Comparison of ENCODE assay signal across 9 cellular contexts in the genomic region with DNA sequence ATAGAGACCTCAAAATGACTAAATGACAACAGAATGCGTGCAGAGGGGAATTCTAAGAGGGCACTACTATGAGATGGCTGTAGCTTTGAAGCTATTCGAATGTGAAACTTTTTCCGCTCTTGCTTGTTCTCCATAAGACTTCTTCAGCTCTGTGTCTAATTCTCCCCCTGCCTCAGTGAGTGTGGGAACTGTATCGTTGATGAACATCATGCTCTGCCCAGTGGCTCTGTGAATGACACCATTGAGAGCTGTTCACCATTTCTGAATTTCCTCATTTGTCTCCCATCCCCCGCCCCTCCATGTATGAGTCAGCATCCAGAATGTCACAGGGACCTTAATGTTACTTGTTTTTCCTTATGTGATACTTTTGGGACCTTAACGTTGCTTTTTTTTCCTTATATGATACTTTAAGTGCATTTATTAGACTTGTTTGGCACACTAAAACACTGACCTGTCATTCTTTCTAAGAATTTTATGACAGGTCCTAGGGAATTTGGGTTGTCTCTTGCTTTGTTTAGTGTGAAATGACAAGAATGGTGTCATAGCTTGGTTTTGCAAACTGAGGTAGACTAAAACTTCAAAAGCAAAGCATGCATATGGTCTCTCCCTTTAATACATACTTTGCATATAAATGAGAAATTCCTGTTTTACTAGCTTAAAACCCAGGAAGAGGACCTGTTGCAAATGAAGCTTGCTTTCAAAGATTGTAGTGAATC.
DNase-seq lines count a peak whose midpoint lies in the region; ATAC-seq, FAIRE-seq and TF ChIP-seq lines count a peak whose summit lies in the region.
"Had no signal": no experiment of that assay in that cellular context is flagged by ENCODE, and none has a peak within 500 bp of the region (broad histone marks: within the 10 kb centered on the region; RNA-seq: fewer than 3 reads in every experiment).

No MANE protein-coding gene starts in this region.

- TF ChIP-seq CTCF in HCT116 (IDR thresholded peaks at IDR 0.05 in 2 of 3, conservative IDR thresholded peaks at IDR 0.05 in 1 of 3; ENCODE audit: borderline replicate concordance in 1 of 3, insufficient read depth in 1 of 3, low read depth in 2 of 3, low read length in 2 of 3): no peak
- TF ChIP-seq CTCF in bronchial epithelial cell (IDR thresholded peaks at IDR 0.05; ENCODE audit: insufficient read depth, low read length, severe bottlenecking): no peak
- TF ChIP-seq CTCF in liver (IDR thresholded peaks at IDR 0.05; ENCODE audit: low read depth, low read length, missing input control): no peak

- peak overlapping the region in 1 of 2 experiments; percentile 5; a peak in 1 of 4 replicates for H3K4me3 ChIP-seq in HCT116 (replicated peaks in 1 of 2; ENCODE audit: low read depth in 1 of 2, low read length in 2 of 2)
- H3K4me3 ChIP-seq in bronchial epithelial cell (ENCODE audit: low read depth, low read length): no peak overlapping the region
- H3K4me3 ChIP-seq in liver (ENCODE audit: low read depth in 1 of 3, low read length in 3 of 3): no peak overlapping the region
- no peak overlapping the region for H3K4me3 ChIP-seq in Karpas-422 (ENCODE audit: low read length)
- H3K4me3 ChIP-seq: Peyer's patch had no signal

- H3K36me3 ChIP-seq in HCT116 (ENCODE audit: control insufficient read depth in 1 of 2, insufficient read depth in 2 of 2, low read length in 2 of 2) (no peaks in the 10 kb centered on the region), bronchial epithelial cell (ENCODE audit: control insufficient read depth, insufficient read depth, low read length) (peaks cover under 1% of the 10 kb centered on the region), liver (ENCODE audit: control insufficient read depth in 4 of 4, insufficient read depth in 3 of 4, low read depth in 1 of 4, low read length in 3 of 4) (peaks cover 0 to 1% (median 0%) of the 10 kb centered on the region in 4 donors), Karpas-422 (ENCODE audit: insufficient read depth, low read length) (no peaks in the 10 kb centered on the region)
- H3K36me3 ChIP-seq: Peyer's patch had no signal

- CTCF ChIA-PET in HCT116 (lab: Charles Lee): no interaction called here

- peak; percentile 49 for ATAC-seq in GM18502 (IDR thresholded peaks at IDR 0.05; ENCODE audit: poor library complexity, unreplicated experiment)
- peak; percentile 64; the same call in 1 of the 2 replicates for ATAC-seq in HCT116

- H3K9me2 ChIP-seq in HCT116 (ENCODE audit: insufficient read depth) (no peaks in the 10 kb centered on the region), Karpas-422 (replicated peaks; ENCODE audit: insufficient read depth, low read length) (no peaks in the 10 kb centered on the region)

- RAD21 ChIA-PET in HCT116 (lab: Charles Lee; ENCODE audit: low non-redundant PET in 1 of 2, low total read pairs in 2 of 2, uncharacterized antibody in 2 of 2, unreplicated experiment in 2 of 2): interaction anchor here in 1 of 2 experiments (1.2 kb wide), 1 partner anchor 9 kb away, joined by 3 read pairs; no protein-coding TSS in a partner anchor

- no peak for DNase-seq in HCT116 (ENCODE audit: low read depth, low spot score)
- peak; percentile 74 for DNase-seq in OCI-M1 (lab: John Stamatoyannopoulos, UW)
- peak; percentile 64 for DNase-seq in bronchial epithelial cell (ENCODE audit: low read depth)
- peak in 43 of 49 donors; percentile 4 to 84 (median 54) for DNase-seq in substantia nigra (lab: John Stamatoyannopoulos, UW)
- no peak for DNase-seq in NCI-H1092 treated with DMSO at 0.1 percent for 48 hours (lab: John Stamatoyannopoulos, UW)
- no peak for DNase-seq in Karpas-422

- H4K20me1 ChIP-seq in HCT116 (ENCODE audit: insufficient read depth) (no peaks in the 10 kb centered on the region), Karpas-422 (ENCODE audit: insufficient read depth, low read depth, low read length) (peaks cover 6% of the 10 kb centered on the region; the same call in 1 of the 2 replicates)

- no peak for FAIRE-seq in bronchial epithelial cell (lab: Jason Lieb, UNC)

- H3K4me1 ChIP-seq in HCT116 (ENCODE audit: control insufficient read depth in 1 of 2, insufficient read depth in 2 of 2, low read length in 2 of 2) (peaks cover 74 to 77% of the 10 kb centered on the region in 2 experiments), liver (ENCODE audit: control insufficient read depth in 4 of 4, insufficient read depth in 4 of 4, low read length in 3 of 4) (peaks cover 11 to 57% (median 27%) of the 10 kb centered on the region in 4 donors), Karpas-422 (ENCODE audit: low read length) (peaks cover 13% of the 10 kb centered on the region)

- H3K4me2 ChIP-seq in HCT116 (ENCODE audit: low read length) (peak overlapping the region; percentile 60), Karpas-422 (ENCODE audit: low read depth, low read length, poor library complexity, severe bottlenecking) (no peak overlapping the region)

- TF ChIP-seq POLR2A in HCT116 (IDR thresholded peaks at IDR 0.05; ENCODE audit: borderline replicate concordance, extremely low read depth, insufficient read depth, insufficient read length): no peak

- no TSS peak for BruUV-seq in HCT116 (replicated peaks; lab: Mats Ljungman, UMichigan)

- POLR2A ChIA-PET in HCT116 (lab: Charles Lee): interaction anchor here (1.1 to 2.1 kb wide), 3 partner anchors 8 to 11 kb away, joined by 3 to 5 read pairs (median 4); no protein-coding TSS in a partner anchor

- no peak overlapping the region for H3K9ac ChIP-seq in HCT116 (ENCODE audit: low read length)
- H3K9ac ChIP-seq in liver (ENCODE audit: low read depth in 1 of 2, low read length in 2 of 2): no peak overlapping the region
- H3K9ac ChIP-seq in Karpas-422 (ENCODE audit: low read length): no peak overlapping the region

- H3K79me2 ChIP-seq in HCT116 (ENCODE audit: insufficient read depth, low read length) (peaks cover 15% of the 10 kb centered on the region; the same call in 1 of the 2 replicates), Karpas-422 (ENCODE audit: low read length) (no peaks in the 10 kb centered on the region)

- intact Hi-C loops in HCT116 (cut with micrococcal nuclease): no loop called here

- H3K27ac ChIP-seq in HCT116 (ENCODE audit: low read depth, low read length) (peak overlapping the region; percentile 8; the same call in 1 of the 2 replicates), liver (ENCODE audit: low read depth in 1 of 2, low read length in 2 of 2) (peak overlapping the region; percentile 91 to 95), substantia nigra (ENCODE audit: low read depth, low read length, poor library complexity, severe bottlenecking) (peak overlapping the region; percentile 29), Karpas-422 (ENCODE audit: low read length) (no peak overlapping the region)

- 75% methylated on average over 6 of the region's 6 CpGs for WGBS in liver

- no peaks in the 10 kb centered on the region for H3K9me3 ChIP-seq in HCT116 (ENCODE audit: control insufficient read depth in 1 of 2, insufficient read depth in 1 of 2, low read depth in 1 of 2, low read length in 2 of 2)
- H3K9me3 ChIP-seq in liver (ENCODE audit: control insufficient read depth in 4 of 4, low read length in 3 of 4): no peaks in the 10 kb centered on the region
- H3K9me3 ChIP-seq in Karpas-422 (ENCODE audit: low read length): no peaks in the 10 kb centered on the region
- H3K9me3 ChIP-seq: Peyer's patch had no signal

- TF ChIP-seq RAD21 in HCT116 (IDR thresholded peaks at IDR 0.05; ENCODE audit: low read depth) (no peak), liver (IDR thresholded peaks at IDR 0.05) (no peak)

- H3K27me3 ChIP-seq in HCT116 (ENCODE audit: insufficient read depth, low read length) (no peaks in the 10 kb centered on the region), bronchial epithelial cell (ENCODE audit: control insufficient read depth, insufficient read depth, low read length) (no peaks in the 10 kb centered on the region), liver (ENCODE audit: control insufficient read depth in 4 of 4, insufficient read depth in 4 of 4, low read length in 3 of 4) (no peaks in the 10 kb centered on the region), Karpas-422 (ENCODE audit: low read length) (no peaks in the 10 kb centered on the region)
- H3K27me3 ChIP-seq: Peyer's patch had no signal

- H2AFZ ChIP-seq in HCT116 (ENCODE audit: low read depth, low read length, poor library complexity, severe bottlenecking) (no peak overlapping the region), Karpas-422 (ENCODE audit: low read length) (no peak overlapping the region)

TF ChIP-seq in HCT116, 20 proteins besides CTCF, POLR2A, EP300 and RAD21 (continues in another document):
- TF ChIP-seq, protein P1, sequence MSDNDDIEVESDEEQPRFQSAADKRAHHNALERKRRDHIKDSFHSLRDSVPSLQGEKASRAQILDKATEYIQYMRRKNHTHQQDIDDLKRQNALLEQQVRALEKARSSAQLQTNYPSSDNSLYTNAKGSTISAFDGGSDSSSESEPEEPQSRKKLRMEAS (IDR thresholded peaks at IDR 0.05): peak; percentile 49; the same call in 1 of the 2 replicates

TF ChIP-seq in liver, 16 proteins besides CTCF, POLR2A, EP300 and RAD21 (continues in another document):
- TF ChIP-seq HNF4A (conservative IDR thresholded peaks at IDR 0.05): no peak
- peak; percentile 63 for TF ChIP-seq YY1 (IDR thresholded peaks at IDR 0.05)
- TF ChIP-seq JUND (IDR thresholded peaks at IDR 0.05): peak; percentile 66 to 80
- no peak for TF ChIP-seq FOXA1 (IDR thresholded peaks at IDR 0.05)
- TF ChIP-seq, protein P2, sequence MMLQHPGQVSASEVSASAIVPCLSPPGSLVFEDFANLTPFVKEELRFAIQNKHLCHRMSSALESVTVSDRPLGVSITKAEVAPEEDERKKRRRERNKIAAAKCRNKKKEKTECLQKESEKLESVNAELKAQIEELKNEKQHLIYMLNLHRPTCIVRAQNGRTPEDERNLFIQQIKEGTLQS (IDR thresholded peaks at IDR 0.05): peak; percentile 34
- no peak for TF ChIP-seq TAF1 (conservative IDR thresholded peaks at IDR 0.05)
- TF ChIP-seq NR2F2 (IDR thresholded peaks at IDR 0.05): no peak
- no peak for TF ChIP-seq RXRA (IDR thresholded peaks at IDR 0.05)
- no peak for TF ChIP-seq FOXA2 (IDR thresholded peaks at IDR 0.05)
- TF ChIP-seq GABPA (IDR thresholded peaks at IDR 0.05 in 1 of 2, conservative IDR thresholded peaks at IDR 0.05 in 1 of 2): no peak

Comparison
In these comparisons a context has a peak if more than half of its experiments do, and no peak if none do; other contexts are left out.
1. DNase-seq: peak in OCI-M1 (single experiment), bronchial epithelial cell (single experiment) and substantia nigra (43 of 49); none in HCT116 (single experiment), NCI-H1092 treated with DMSO at 0.1 percent for 48 hours (single experiment) and Karpas-422 (single experiment).